Comparison of ENCODE assay signal across 8 cellular contexts in genomic region chr11:63553759-63554158, GRCh38. TPM values are rescaled to one million over a fixed set of nuclear protein-coding genes. Genes with fewer than 3 reads are reported as not detected.
DNase-seq lines count a peak whose midpoint lies in the region; ATAC-seq and TF ChIP-seq lines count a peak whose summit lies in the region.

No MANE protein-coding gene starts in this region.

- DNase-seq in CD14-positive monocyte (ENCODE audit: low spot score) (no peak), GM20000 (ENCODE audit: low spot score) (peak; percentile 75), NCI-H226 (peak; percentile 27), lower leg skin (ENCODE audit: low spot score in 2 of 2) (no peak), substantia nigra (lab: John Stamatoyannopoulos, UW) (no peak)
- peak; percentile 55 for DNase-seq in activated naive CD8-positive, alpha-beta T cell treated with anti-CD3 and anti-CD28 coated beads, Interleukin-2, amount 50 U/mL, for 24 hours

- H3K4me3 ChIP-seq in lower leg skin (ENCODE audit: low read depth, poor library complexity, severe bottlenecking): no peak overlapping the region

- peaks cover 0 to 14% (median 10%) of the 10 kb centered on the region in 3 donors for H3K27me3 Mint-ChIP-seq in CD14-positive monocyte (ENCODE audit: low read depth in 3 of 3)
- no peaks in the 10 kb centered on the region for H3K27me3 Mint-ChIP-seq in activated naive CD8-positive, alpha-beta T cell treated with anti-CD3 and anti-CD28 coated beads, Interleukin-2, amount 50 U/mL, for 24 hours
- no peaks in the 10 kb centered on the region for H3K27me3 Mint-ChIP-seq in stimulated activated naive CD8-positive, alpha-beta T cell treated with anti-CD3 and anti-CD28 coated beads, Interleukin-15, Interleukin-2, amounts not matched to agents 100 ng/mL and 50 ng/mL, for 24 hours

- no peak overlapping the region for H3K27ac ChIP-seq in substantia nigra (ENCODE audit: low read depth, low read length, poor library complexity, severe bottlenecking)

- peak; percentile 78 for ATAC-seq in activated naive CD8-positive, alpha-beta T cell treated with anti-CD3 and anti-CD28 coated beads, Interleukin-2, amount 50 U/mL, for 24 hours
- no peak for ATAC-seq in GM21526 (IDR thresholded peaks at IDR 0.05; ENCODE audit: low FRiP score, unreplicated experiment)

- H3K4me3 Mint-ChIP-seq in CD14-positive monocyte: peak overlapping the region; percentile 59 to 80
- H3K4me3 Mint-ChIP-seq in activated naive CD8-positive, alpha-beta T cell treated with anti-CD3 and anti-CD28 coated beads, Interleukin-2, amount 50 U/mL, for 24 hours: peak overlapping the region; percentile 60
- peak overlapping the region; percentile 69 for H3K4me3 Mint-ChIP-seq in stimulated activated naive CD8-positive, alpha-beta T cell treated with anti-CD3 and anti-CD28 coated beads, Interleukin-15, Interleukin-2, amounts not matched to agents 100 ng/mL and 50 ng/mL, for 24 hours

- TF ChIP-seq CTCF in CD14-positive monocyte (IDR thresholded peaks at IDR 0.05): no peak
- TF ChIP-seq CTCF in GM20000 (IDR thresholded peaks at IDR 0.05; ENCODE audit: extremely low read depth, missing control alignments): no peak
- no peak for TF ChIP-seq CTCF in lower leg skin (IDR thresholded peaks at IDR 0.05)

- H3K4me1 Mint-ChIP-seq in CD14-positive monocyte: peaks cover 20% of the 10 kb centered on the region
- H3K4me1 Mint-ChIP-seq in activated naive CD8-positive, alpha-beta T cell treated with anti-CD3 and anti-CD28 coated beads, Interleukin-2, amount 50 U/mL, for 24 hours: peaks cover 43% of the 10 kb centered on the region
- peaks cover 47% of the 10 kb centered on the region for H3K4me1 Mint-ChIP-seq in stimulated activated naive CD8-positive, alpha-beta T cell treated with anti-CD3 and anti-CD28 coated beads, Interleukin-15, Interleukin-2, amounts not matched to agents 100 ng/mL and 50 ng/mL, for 24 hours (ENCODE audit: low read depth)

- no peaks in the 10 kb centered on the region for H3K9me3 Mint-ChIP-seq in CD14-positive monocyte
- H3K9me3 Mint-ChIP-seq in activated naive CD8-positive, alpha-beta T cell treated with anti-CD3 and anti-CD28 coated beads, Interleukin-2, amount 50 U/mL, for 24 hours: no peaks in the 10 kb centered on the region
- H3K9me3 Mint-ChIP-seq in stimulated activated naive CD8-positive, alpha-beta T cell treated with anti-CD3 and anti-CD28 coated beads, Interleukin-15, Interleukin-2, amounts not matched to agents 100 ng/mL and 50 ng/mL, for 24 hours: no peaks in the 10 kb centered on the region

- 53 to 54% methylated on average over 8 of the region's 8 CpGs for WGBS in lower leg skin, 2 donors

- no peak for TF ChIP-seq POLR2A in lower leg skin (IDR thresholded peaks at IDR 0.05)

- peak overlapping the region in 5 of 7 donors; percentile 38 to 77 (median 68) for H3K27ac Mint-ChIP-seq in CD14-positive monocyte
- peak overlapping the region; percentile 89 for H3K27ac Mint-ChIP-seq in activated naive CD8-positive, alpha-beta T cell treated with anti-CD3 and anti-CD28 coated beads, Interleukin-2, amount 50 U/mL, for 24 hours
- H3K27ac Mint-ChIP-seq in stimulated activated naive CD8-positive, alpha-beta T cell treated with anti-CD3 and anti-CD28 coated beads, Interleukin-15, Interleukin-2, amounts not matched to agents 100 ng/mL and 50 ng/mL, for 24 hours: peak overlapping the region; percentile 94

- H3K36me3 Mint-ChIP-seq in CD14-positive monocyte: no peaks in the 10 kb centered on the region
- peaks cover 3% of the 10 kb centered on the region for H3K36me3 Mint-ChIP-seq in activated naive CD8-positive, alpha-beta T cell treated with anti-CD3 and anti-CD28 coated beads, Interleukin-2, amount 50 U/mL, for 24 hours (ENCODE audit: low read depth)
- no peaks in the 10 kb centered on the region for H3K36me3 Mint-ChIP-seq in stimulated activated naive CD8-positive, alpha-beta T cell treated with anti-CD3 and anti-CD28 coated beads, Interleukin-15, Interleukin-2, amounts not matched to agents 100 ng/mL and 50 ng/mL, for 24 hours (ENCODE audit: low read depth)

- intact Hi-C loops in CD14-positive monocyte (cut with micrococcal nuclease): no loop called here
- intact Hi-C loops in lower leg skin (cut with DNase I; ENCODE audit: low total_unique reads): no loop called here

RNA-seq across cellular contexts. Expression of gene PLAAT2, which starts 9.4 kb away (rescaled TPM):
- not detected for polyA plus RNA-seq in CD14-positive monocyte
- 1 to 10 TPM in 1 of 4 donors, not detected in 3; 4.3 TPM for total RNA-seq in lower leg skin

RNA-seq across cellular contexts. Expression of gene PLAAT4, which starts 17.2 kb away (rescaled TPM):
- 100 to 1,000 TPM; 101 to 119 TPM for polyA plus RNA-seq in CD14-positive monocyte
- 1 to 10 TPM; 2.2 to 8.3 (median 6.2) TPM for total RNA-seq in lower leg skin

RNA-seq across cellular contexts. Expression of gene LGALS12, which starts 47.9 kb away (rescaled TPM):
- polyA plus RNA-seq in CD14-positive monocyte: 10 to 100 TPM in 1 of 2 donors, 1 to 10 TPM in 1; 6.8 to 16.3 TPM
- total RNA-seq in lower leg skin: 1 to 10 TPM in 1 of 4 donors, under 1 TPM in 2, not detected in 1; 0.17 to 2.5 (median 0.84) TPM

Comparison
In these comparisons a context has a peak if more than half of its experiments do, and no peak if none do; other contexts are left out.
1. DNase-seq: peak in GM20000 (single experiment), NCI-H226 (single experiment) and activated naive CD8-positive, alpha-beta T cell treated with anti-CD3 and anti-CD28 coated beads, Interleukin-2, amount 50 U/mL, for 24 hours (single experiment); none in CD14-positive monocyte (single experiment), lower leg skin (0 of 2) and substantia nigra (0 of 49).
2. Peak in every context shown above with its lines, with median percentiles within 50 percentile points of each other: H3K27ac Mint-ChIP-seq and H3K4me3 Mint-ChIP-seq.